ENCODE assay signal across 10 cellular contexts in genomic region chr1:118986839-118987430, GRCh38. TPM values are rescaled to one million over a fixed set of nuclear protein-coding genes. Genes with fewer than 3 reads are reported as not detected.
DNase-seq lines count a peak whose midpoint lies in the region; ATAC-seq and TF ChIP-seq lines count a peak whose summit lies in the region.
"Had no signal": no experiment of that assay in that cellular context is flagged by ENCODE, and none has a peak within 500 bp of the region (broad histone marks: within the 10 kb centered on the region; RNA-seq: fewer than 3 reads in every experiment).

No MANE protein-coding gene starts in this region.

- H3K4me1 ChIP-seq in suprapubic skin, result peaks cover 52% of the 10 kb centered on the region

- WGBS in suprapubic skin, result 7% methylated on average over 25 of the region's 25 CpGs

- peaks cover 14% of the 10 kb centered on the region for H3K9me3 Mint-ChIP-seq in activated naive CD8-positive, alpha-beta T cell treated with anti-CD3 and anti-CD28 coated beads, Interleukin-2, amount 50 U/mL, for 24 hours

- DNase-seq in DMS79 treated with DMSO at 0.1 percent for 48 hours (lab: John Stamatoyannopoulos, UW) (peak; percentile 54), DMS79 (lab: John Stamatoyannopoulos, UW) (no peak), suprapubic skin (ENCODE audit: low spot score in 2 of 2) (no peak), NAMALWA (ENCODE audit: low spot score) (no peak), dermis blood vessel endothelial cell (no peak)
- no peak for DNase-seq in activated naive CD8-positive, alpha-beta T cell treated with anti-CD3 and anti-CD28 coated beads, Interleukin-2, amount 50 U/mL, for 24 hours
- DNase-seq: hippocampal formation had no signal

- H3K27ac Mint-ChIP-seq in activated naive CD8-positive, alpha-beta T cell treated with anti-CD3 and anti-CD28 coated beads, Interleukin-2, amount 50 U/mL, for 24 hours, result peak overlapping the region; percentile 31

- H3K9me3 ChIP-seq in iPS-18c (ENCODE audit: control insufficient read depth, insufficient read depth, low read length) (peaks cover 3% of the 10 kb centered on the region), suprapubic skin (no peaks in the 10 kb centered on the region)

- H3K27ac ChIP-seq in suprapubic skin, result peak overlapping the region; percentile 84

- no peak for ATAC-seq in activated naive CD8-positive, alpha-beta T cell treated with anti-CD3 and anti-CD28 coated beads, Interleukin-2, amount 50 U/mL, for 24 hours
- no peak for ATAC-seq in HG03280 (IDR thresholded peaks at IDR 0.05; ENCODE audit: unreplicated experiment)

- H3K4me3 Mint-ChIP-seq in activated naive CD8-positive, alpha-beta T cell treated with anti-CD3 and anti-CD28 coated beads, Interleukin-2, amount 50 U/mL, for 24 hours, result peak overlapping the region; percentile 24

- H3K27me3 ChIP-seq in suprapubic skin, result peaks cover 98% of the 10 kb centered on the region

- H3K27me3 Mint-ChIP-seq in activated naive CD8-positive, alpha-beta T cell treated with anti-CD3 and anti-CD28 coated beads, Interleukin-2, amount 50 U/mL, for 24 hours, result peaks cover 94% of the 10 kb centered on the region

- no peak for TF ChIP-seq EP300 in suprapubic skin (IDR thresholded peaks at IDR 0.05)

- H3K4me1 Mint-ChIP-seq in activated naive CD8-positive, alpha-beta T cell treated with anti-CD3 and anti-CD28 coated beads, Interleukin-2, amount 50 U/mL, for 24 hours, result peaks cover 25% of the 10 kb centered on the region

- TF ChIP-seq POLR2A in suprapubic skin (IDR thresholded peaks at IDR 0.05), result no peak

- no peaks in the 10 kb centered on the region for H3K36me3 ChIP-seq in suprapubic skin

- H3K4me3 ChIP-seq in iPS-18c (ENCODE audit: insufficient read depth, low read depth, low read length), result peak overlapping the region; percentile 53
- H3K4me3 ChIP-seq in suprapubic skin, result peak overlapping the region; percentile 56

- peaks cover 12% of the 10 kb centered on the region for H3K36me3 Mint-ChIP-seq in activated naive CD8-positive, alpha-beta T cell treated with anti-CD3 and anti-CD28 coated beads, Interleukin-2, amount 50 U/mL, for 24 hours (ENCODE audit: low read depth)

- TF ChIP-seq CTCF in suprapubic skin (IDR thresholded peaks at IDR 0.05), result no peak

RNA-seq across cellular contexts. Expression of gene TBX15, which starts 1.2 kb away (rescaled TPM):
- total RNA-seq in suprapubic skin, result 10 to 100 TPM in 1 of 4 donors, 1 to 10 TPM in 3; 3.3 to 10.8 (median 3.5) TPM
- not detected in 2 replicates for total RNA-seq in dermis blood vessel endothelial cell
- total RNA-seq: A172 had no signal
